In the genomic region with DNA sequence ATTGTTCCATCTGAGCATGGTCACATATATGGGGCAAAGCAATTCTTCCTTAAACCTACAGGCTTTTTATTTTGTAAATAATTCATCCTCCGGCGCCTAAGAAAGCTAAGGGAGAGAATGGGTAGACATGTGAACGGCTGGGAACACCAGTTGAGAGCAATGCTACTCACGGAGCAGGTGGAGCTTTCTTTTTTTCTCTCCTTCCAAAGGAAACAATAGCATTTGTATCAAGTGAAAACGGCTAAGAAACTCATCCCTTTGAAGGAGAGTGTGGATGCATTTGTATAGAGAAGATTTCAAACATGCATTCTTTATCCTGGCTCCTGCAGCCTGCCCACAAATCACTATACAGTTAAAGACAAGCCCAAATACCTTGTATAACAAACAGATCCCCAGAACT, we compare ENCODE assay signal across 16 cellular contexts.
"Had no signal": no experiment of that assay in that cellular context is flagged by ENCODE, and none has a peak within 500 bp of the region (broad histone marks: within the 10 kb centered on the region; RNA-seq: fewer than 3 reads in every experiment).

No MANE protein-coding gene starts in this region.

- H3K36me3 Mint-ChIP-seq: activated CD8-positive, alpha-beta memory T cell treated with anti-CD3 and anti-CD28 coated beads, Interleukin-2, amount 10 ng/mL, durations not matched to agents 7 days and 5 days; activated naive CD8-positive, alpha-beta T cell; naive thymus-derived CD8-positive, alpha-beta T cell had no signal

- DNase-seq: activated CD4-positive, alpha-beta T cell treated with anti-CD3 and anti-CD28 coated beads, Interleukin-2, amount 50 U/mL, for 48 hours; activated CD4-positive, CD25-positive, alpha-beta regulatory T cell treated with anti-CD3 and anti-CD28 coated beads, Interleukin-2, amount 50 U/mL, for 72 hours; activated CD8-positive, alpha-beta memory T cell treated with anti-CD3 and anti-CD28 coated beads, Interleukin-2, amount 10 ng/mL, durations not matched to agents 7 days and 5 days; activated gamma-delta T cell; activated T-cell treated with anti-CD3 and anti-CD28 coated beads, Interleukin-2, amount 50 U/mL, for 4 hours; esophagus squamous epithelium; lower lobe of right lung; naive thymus-derived CD8-positive, alpha-beta T cell; stimulated activated CD4-positive, alpha-beta T cell treated with anti-CD3 and anti-CD28 coated beads, Interleukin-4, amount 100 ng/mL, for 1 hour; stimulated activated naive CD8-positive, alpha-beta T cell treated with anti-CD3 and anti-CD28 coated beads, Interleukin-15, amount 100 ng/mL, for 72 hours; SW 1271; uterus had no signal

- H3K27ac Mint-ChIP-seq: activated CD8-positive, alpha-beta memory T cell treated with anti-CD3 and anti-CD28 coated beads, Interleukin-2, amount 10 ng/mL, durations not matched to agents 7 days and 5 days; activated naive CD8-positive, alpha-beta T cell; naive thymus-derived CD8-positive, alpha-beta T cell; stimulated activated naive CD8-positive, alpha-beta T cell treated with anti-CD3 and anti-CD28 coated beads, Interleukin-15, amount 100 ng/mL, for 72 hours; T-helper 2 cell treated with Interferon-gamma antibody and Interleukin-4, amounts not matched to agents 5 μg/mL and 100 μg/mL, for 36 hours had no signal

- H3K9me3 ChIP-seq: breast epithelium, esophagus squamous epithelium, lower lobe of right lung, thoracic aorta, uterus had no signal

- H3K36me3 ChIP-seq: breast epithelium, esophagus squamous epithelium, lower lobe of right lung, thoracic aorta, uterus had no signal

- H3K27ac ChIP-seq: breast epithelium, esophagus squamous epithelium, lower lobe of right lung, thoracic aorta had no signal

- H3K4me3 ChIP-seq: breast epithelium, esophagus squamous epithelium, lower lobe of right lung, thoracic aorta, uterus had no signal

- H3K4me1 ChIP-seq: breast epithelium, lower lobe of right lung, uterus had no signal

- H3K4me1 Mint-ChIP-seq: activated CD8-positive, alpha-beta memory T cell treated with anti-CD3 and anti-CD28 coated beads, Interleukin-2, amount 10 ng/mL, durations not matched to agents 7 days and 5 days; naive thymus-derived CD8-positive, alpha-beta T cell; stimulated activated naive CD8-positive, alpha-beta T cell treated with anti-CD3 and anti-CD28 coated beads, Interleukin-15, amount 100 ng/mL, for 72 hours had no signal

- H3K27me3 ChIP-seq: breast epithelium, esophagus squamous epithelium, uterus had no signal

- ATAC-seq: activated CD8-positive, alpha-beta memory T cell treated with anti-CD3 and anti-CD28 coated beads, Interleukin-2, amount 10 ng/mL, durations not matched to agents 7 days and 5 days; activated T-cell treated with anti-CD3 and anti-CD28 coated beads, Interleukin-2, amount 50 U/mL, for 4 hours; lower lobe of right lung; naive thymus-derived CD8-positive, alpha-beta T cell; stimulated activated naive CD8-positive, alpha-beta T cell treated with anti-CD3 and anti-CD28 coated beads, Interleukin-15, amount 100 ng/mL, for 72 hours had no signal

- H3K4me3 Mint-ChIP-seq: activated CD8-positive, alpha-beta memory T cell treated with anti-CD3 and anti-CD28 coated beads, Interleukin-2, amount 10 ng/mL, durations not matched to agents 7 days and 5 days; activated naive CD8-positive, alpha-beta T cell; activated T-cell treated with anti-CD3 and anti-CD28 coated beads, Interleukin-2, amount 50 U/mL, for 4 hours; naive thymus-derived CD8-positive, alpha-beta T cell; stimulated activated naive CD8-positive, alpha-beta T cell treated with anti-CD3 and anti-CD28 coated beads, Interleukin-15, amount 100 ng/mL, for 72 hours; T-helper 2 cell treated with Interferon-gamma antibody and Interleukin-4, amounts not matched to agents 5 μg/mL and 100 μg/mL, for 36 hours had no signal

- H3K9me3 Mint-ChIP-seq: activated T-cell treated with anti-CD3 and anti-CD28 coated beads, Interleukin-2, amount 50 U/mL, for 4 hours; T-helper 2 cell treated with Interferon-gamma antibody and Interleukin-4, amounts not matched to agents 5 μg/mL and 100 μg/mL, for 36 hours had no signal

- H3K27me3 Mint-ChIP-seq: activated CD8-positive, alpha-beta memory T cell treated with anti-CD3 and anti-CD28 coated beads, Interleukin-2, amount 10 ng/mL, durations not matched to agents 7 days and 5 days; activated naive CD8-positive, alpha-beta T cell; stimulated activated naive CD8-positive, alpha-beta T cell treated with anti-CD3 and anti-CD28 coated beads, Interleukin-15, amount 100 ng/mL, for 72 hours had no signal
